16 cellular contexts compared by ENCODE assay signal in the genomic region with DNA sequence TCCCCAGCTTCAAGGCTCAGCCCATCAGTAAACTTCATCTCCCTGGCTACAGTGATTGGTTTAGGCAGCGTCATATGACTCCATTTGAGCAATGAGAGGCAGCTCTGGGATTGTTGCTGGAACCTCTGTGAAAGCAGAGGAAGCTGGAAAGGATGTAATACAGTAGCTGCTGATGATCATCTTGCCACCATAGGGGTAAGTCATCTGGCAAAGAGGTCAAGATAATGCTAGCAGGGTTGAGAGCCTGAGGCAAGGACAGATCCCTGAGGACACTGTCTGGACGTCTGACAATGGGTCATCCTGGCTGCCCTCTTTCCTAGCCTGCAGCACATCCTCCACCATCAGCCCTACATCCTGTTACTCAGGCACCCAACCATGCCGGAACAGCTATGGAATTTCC. TPM values are rescaled to one million over a fixed set of nuclear protein-coding genes. Genes with fewer than 3 reads are reported as not detected.
DNase-seq lines count a peak whose midpoint lies in the region; FAIRE-seq and TF ChIP-seq lines count a peak whose summit lies in the region.
"Had no signal": no experiment of that assay in that cellular context is flagged by ENCODE, and none has a peak within 500 bp of the region (broad histone marks: within the 10 kb centered on the region; RNA-seq: fewer than 3 reads in every experiment).

No MANE protein-coding gene starts in this region.

- peaks cover 21% of the 10 kb centered on the region for H3K9me3 Mint-ChIP-seq in HFFc6

- H3K4me1 Mint-ChIP-seq in HFFc6 (ENCODE audit: low read depth) = peaks cover 64% of the 10 kb centered on the region
- H3K4me1 Mint-ChIP-seq: activated B cell treated with CpG ODN at 0.5 μM for 24 hours, immature natural killer cell had no signal

- no peak overlapping the region for H3K4me3 ChIP-seq in fibroblast of pulmonary artery (replicated peaks; ENCODE audit: low read depth, low read length)
- H3K4me3 ChIP-seq: vagina had no signal

- TF ChIP-seq CTCF in HFFc6 (IDR thresholded peaks at IDR 0.05) (no peak), fibroblast of pulmonary artery (IDR thresholded peaks at IDR 0.05; ENCODE audit: low read length, missing control alignments) (no peak)

- TF ChIP-seq POLR2A in GM12891 (IDR thresholded peaks at IDR 0.05; ENCODE audit: low read depth, low read length) = no peak

- FAIRE-seq in GM12891 (lab: Jason Lieb, UNC) = no peak
- FAIRE-seq: GM12892 had no signal

- peak overlapping the region; percentile 50 for H3K4me3 Mint-ChIP-seq in HFFc6
- H3K4me3 Mint-ChIP-seq: activated B cell treated with CpG ODN at 0.5 μM for 24 hours; stimulated activated naive CD8-positive, alpha-beta T cell treated with anti-CD3 and anti-CD28 coated beads, Interleukin-15, Interleukin-2, amounts not matched to agents 100 ng/mL and 50 ng/mL, for 24 hours had no signal

- DNase-seq in HFFc6 (peak; percentile 69), SW 1271 (lab: John Stamatoyannopoulos, UW) (peak; percentile 36 to 82), fibroblast of pulmonary artery (ENCODE audit: low read depth) (peak; percentile 40), renal cortical epithelial cell (ENCODE audit: low read depth) (peak; percentile 41), NOMO-1 treated with DMSO at 0.1 percent for 48 hours (lab: John Stamatoyannopoulos, UW; ENCODE audit: unreplicated experiment) (no peak), GM12891 (ENCODE audit: insufficient read length, low spot score) (no peak)
- no peak for DNase-seq in activated CD4-positive, alpha-beta T cell treated with anti-CD3 and anti-CD28 coated beads, Interleukin-2, amount 50 U/mL, for 4 hours
- DNase-seq: activated B cell treated with CpG ODN at 0.5 μM for 24 hours, activated gamma-delta T cell treated with Interleukin-2 at 50 U/mL for 16 hours, immature natural killer cell, midbrain, NCI-H146, NCI-H446 had no signal

- peaks cover 23% of the 10 kb centered on the region for H3K36me3 Mint-ChIP-seq in HFFc6 (ENCODE audit: low read depth)

- H3K27me3 Mint-ChIP-seq in HFFc6 (ENCODE audit: insufficient read depth) = no peaks in the 10 kb centered on the region

- H3K27ac Mint-ChIP-seq in HFFc6 = peak overlapping the region; percentile 92
- H3K27ac Mint-ChIP-seq: activated B cell treated with CpG ODN at 0.5 μM for 24 hours; immature natural killer cell; stimulated activated naive CD8-positive, alpha-beta T cell treated with anti-CD3 and anti-CD28 coated beads, Interleukin-15, Interleukin-2, amounts not matched to agents 100 ng/mL and 50 ng/mL, for 24 hours had no signal

TF ChIP-seq in GM12891, 5 proteins besides CTCF, POLR2A, EP300 and RAD21:
- no peak for TF ChIP-seq SPI1 (IDR thresholded peaks at IDR 0.05; ENCODE audit: low read depth, low read length)
- no peak for TF ChIP-seq TAF1 (IDR thresholded peaks at IDR 0.05; ENCODE audit: low read depth, low read length)
- no peak for TF ChIP-seq POU2F2 (IDR thresholded peaks at IDR 0.05; ENCODE audit: low read depth, low read length)
- TF ChIP-seq PAX5 (IDR thresholded peaks at IDR 0.05; ENCODE audit: insufficient read depth, low read length, severe bottlenecking) = no peak
- TF ChIP-seq POLR2AphosphoS5 (IDR thresholded peaks at IDR 0.05; ENCODE audit: low read depth, low read length) = no peak
TF ChIP-seq in GM12891: peak in this region for 0.

RNA-seq across cellular contexts. Expression of a gene that starts 25.5 kb away (rescaled TPM):
- total RNA-seq in HFFc6 (2021; fragmentation: NEBNext Ultra II Directional; extraction: Animal tissue kit (Norgen Biotek cat#: 25700)) = 100 to 1,000 TPM; 437 to 543 (median 491) TPM
- 131 and 138 TPM in 2 replicates for total RNA-seq in renal cortical epithelial cell
- polyA plus RNA-seq in GM12891 (2012; ENCODE audit: low read depth, missing spikeins) = 221 TPM

RNA-seq across cellular contexts. Expression of a gene that starts 48.3 kb away (rescaled TPM):
- 100 to 1,000 TPM in 3 of 6 experiments, 10 to 100 TPM in 3; 85.4 to 125 (median 103) TPM for total RNA-seq in HFFc6 (2021; fragmentation: NEBNext Ultra II Directional; extraction: Animal tissue kit (Norgen Biotek cat#: 25700))
- total RNA-seq in renal cortical epithelial cell = 30.6 and 50.1 TPM in 2 replicates
- polyA plus RNA-seq in GM12891 (2012; ENCODE audit: low read depth, missing spikeins) = 37.4 TPM

Comparison
In these comparisons a context has a peak if more than half of its experiments do, and no peak if none do; other contexts are left out.
1. DNase-seq: peak in HFFc6 (single experiment), SW 1271 (2 of 2), fibroblast of pulmonary artery (single experiment) and renal cortical epithelial cell (single experiment); none in activated CD4-positive, alpha-beta T cell treated with anti-CD3 and anti-CD28 coated beads, Interleukin-2, amount 50 U/mL, for 4 hours (0 of 2), NOMO-1 treated with DMSO at 0.1 percent for 48 hours (single experiment) and GM12891 (single experiment).